1 cellular context compared by ENCODE assay signal in the genomic region with DNA sequence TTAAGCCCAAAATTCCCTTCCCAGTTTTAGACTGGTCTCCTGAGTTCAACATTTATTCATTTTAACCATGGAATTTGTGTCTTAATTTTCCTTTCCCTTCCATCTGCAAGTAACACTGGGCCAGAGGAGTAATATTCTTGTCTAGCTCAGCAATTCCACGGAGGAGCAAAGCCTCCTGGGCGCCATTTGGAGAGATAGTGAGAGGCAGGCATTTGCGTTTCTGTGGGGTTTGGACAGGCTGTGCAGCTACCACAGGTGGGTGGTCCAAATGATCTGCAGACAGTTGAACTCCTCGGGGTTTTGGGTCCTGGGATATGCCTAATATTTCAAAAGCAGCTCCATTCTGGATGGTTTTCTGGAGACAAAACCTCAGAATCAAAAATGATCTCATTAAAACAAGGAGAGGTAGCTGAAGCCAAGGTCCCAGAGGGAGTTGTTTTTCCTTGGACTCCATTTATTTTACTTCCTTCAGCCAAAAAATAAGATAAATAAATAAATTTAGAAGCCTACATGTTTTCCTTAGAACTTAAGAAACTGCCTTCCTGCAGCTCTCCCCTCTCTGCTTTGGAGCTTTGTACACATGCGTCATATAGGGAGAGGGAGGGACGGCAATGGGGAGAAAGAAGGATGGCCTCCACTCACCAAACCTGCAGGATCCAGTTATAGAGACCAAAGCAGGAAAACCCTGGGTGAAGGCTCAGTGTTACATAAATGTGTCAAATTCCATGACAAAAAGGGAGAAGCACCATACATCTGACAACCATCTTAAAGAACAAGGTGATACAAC.
TF ChIP-seq lines count a peak whose summit lies in the region.

No MANE protein-coding gene starts in this region.

TF ChIP-seq in H1, 55 proteins besides CTCF, POLR2A, EP300 and RAD21:
- TF ChIP-seq CHD1 (IDR thresholded peaks at IDR 0.05; ENCODE audit: low read depth, low read length) (no peak), SUZ12 (IDR thresholded peaks at IDR 0.05; ENCODE audit: low read length) (no peak), GABPA (IDR thresholded peaks at IDR 0.05; ENCODE audit: borderline replicate concordance, insufficient read depth, low read length) (no peak), TAF1 (IDR thresholded peaks at IDR 0.05; ENCODE audit: low read depth, low read length) (no peak), KDM5A (IDR thresholded peaks at IDR 0.05; ENCODE audit: low read length) (no peak)
- TF ChIP-seq, protein P1, sequence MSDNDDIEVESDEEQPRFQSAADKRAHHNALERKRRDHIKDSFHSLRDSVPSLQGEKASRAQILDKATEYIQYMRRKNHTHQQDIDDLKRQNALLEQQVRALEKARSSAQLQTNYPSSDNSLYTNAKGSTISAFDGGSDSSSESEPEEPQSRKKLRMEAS (IDR thresholded peaks at IDR 0.05), result no peak
